Comparison of ENCODE assay signal across 1 cellular context in the genomic region with DNA sequence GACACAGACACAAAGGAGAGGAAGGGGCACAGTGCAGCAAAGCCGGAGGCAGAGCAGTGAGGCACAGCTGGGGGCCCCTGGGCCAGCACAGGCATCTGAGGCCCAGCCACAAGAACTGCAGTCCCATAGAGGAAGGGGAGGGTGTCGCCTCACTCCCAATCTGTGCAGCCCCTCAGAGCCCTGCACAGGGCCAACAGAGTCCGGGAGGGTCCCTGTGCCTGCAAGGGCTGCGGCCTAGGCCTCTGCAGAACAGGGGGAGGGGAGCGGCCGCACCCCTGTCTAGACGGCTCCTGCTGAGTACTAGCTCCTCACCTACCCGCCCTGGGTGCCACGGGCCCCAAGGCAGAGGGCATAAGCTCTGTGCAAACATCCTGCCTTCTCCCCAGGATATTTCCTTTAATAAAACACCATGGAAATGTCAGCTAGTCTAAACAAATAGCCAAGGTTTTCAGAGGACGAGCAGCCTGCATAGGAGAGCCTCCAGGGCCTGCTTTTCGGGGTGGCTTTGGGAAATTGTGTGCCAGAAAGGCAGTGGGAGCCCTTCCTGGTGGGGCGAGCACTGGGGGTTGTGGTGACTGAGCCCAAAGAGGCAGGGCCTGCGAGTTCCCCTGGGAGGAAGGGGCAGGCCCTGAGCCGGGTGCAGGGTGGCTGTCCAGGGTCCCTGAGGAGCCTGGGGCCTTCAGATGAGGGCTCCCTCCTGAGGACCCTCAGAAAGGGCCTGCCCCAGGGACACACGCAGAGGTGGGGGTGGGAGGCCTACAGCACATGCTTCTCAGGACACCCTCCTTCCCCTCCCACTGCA.
TF ChIP-seq lines count a peak whose summit lies in the region.

No MANE protein-coding gene starts in this region.

TF ChIP-seq in GM23338, 12 proteins besides CTCF, POLR2A, EP300 and RAD21:
- TF ChIP-seq, protein P1, sequence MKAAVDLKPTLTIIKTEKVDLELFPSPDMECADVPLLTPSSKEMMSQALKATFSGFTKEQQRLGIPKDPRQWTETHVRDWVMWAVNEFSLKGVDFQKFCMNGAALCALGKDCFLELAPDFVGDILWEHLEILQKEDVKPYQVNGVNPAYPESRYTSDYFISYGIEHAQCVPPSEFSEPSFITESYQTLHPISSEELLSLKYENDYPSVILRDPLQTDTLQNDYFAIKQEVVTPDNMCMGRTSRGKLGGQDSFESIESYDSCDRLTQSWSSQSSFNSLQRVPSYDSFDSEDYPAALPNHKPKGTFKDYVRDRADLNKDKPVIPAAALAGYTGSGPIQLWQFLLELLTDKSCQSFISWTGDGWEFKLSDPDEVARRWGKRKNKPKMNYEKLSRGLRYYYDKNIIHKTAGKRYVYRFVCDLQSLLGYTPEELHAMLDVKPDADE (IDR thresholded peaks at IDR 0.05): no peak
- TF ChIP-seq EZH2phosphoT487 (IDR thresholded peaks at IDR 0.05; ENCODE audit: unreplicated experiment): no peak
- no peak for TF ChIP-seq NANOG (IDR thresholded peaks at IDR 0.05; ENCODE audit: borderline replicate concordance)
- TF ChIP-seq CREB1 (CRISPR knock-in tag; IDR thresholded peaks at IDR 0.05; ENCODE audit: low read depth): no peak
